ENCODE assay signal across 7 cellular contexts in genomic region chr19:30046522-30046921, GRCh38.
DNase-seq lines count a peak whose midpoint lies in the region; ATAC-seq, FAIRE-seq and TF ChIP-seq lines count a peak whose summit lies in the region.

No MANE protein-coding gene starts in this region.

- CTCF ChIA-PET in PC-9 (lab: Charles Lee), result no interaction called here

- H3K27ac ChIP-seq in PC-9, result no peak overlapping the region

- ATAC-seq in HG02610 (IDR thresholded peaks at IDR 0.05; ENCODE audit: unreplicated experiment), result peak; percentile 85

- no peak overlapping the region for H2AFZ ChIP-seq in PC-9

- H3F3A ChIP-seq in PC-9 (ENCODE audit: insufficient read depth, low read depth), result no peaks in the 10 kb centered on the region; the same call in 1 of the 2 replicates

- H3K4me2 ChIP-seq in PC-9, result no peak overlapping the region

- BruUV-seq in PC-9 (replicated peaks; lab: Mats Ljungman, UMichigan), result no TSS peak

- no peaks in the 10 kb centered on the region for H3K27me3 ChIP-seq in PC-9 (ENCODE audit: insufficient read depth, low read depth)

- no peaks in the 10 kb centered on the region for H3K4me1 ChIP-seq in PC-9 (replicated peaks; ENCODE audit: insufficient read depth)

- H3K4me3 ChIP-seq in PC-9, result no peak overlapping the region

- TF ChIP-seq POLR2A in GM12892 (IDR thresholded peaks at IDR 0.05; ENCODE audit: low read depth, low read length), result no peak

- FAIRE-seq in GM12892 (lab: Jason Lieb, UNC), result no peak

- no peaks in the 10 kb centered on the region for H3K9me2 ChIP-seq in PC-9 (ENCODE audit: insufficient read depth)

- no peak for DNase-seq in PC-9
- peak; percentile 54 for DNase-seq in kidney glomerular epithelial cell (lab: John Stamatoyannopoulos, UW)
- DNase-seq in GM12892 (ENCODE audit: insufficient read length), result no peak
- no peak for DNase-seq in stimulated activated CD4-positive, alpha-beta T cell treated with anti-CD3 and anti-CD28 coated beads, Interleukin-4, amount 100 ng/mL, for 1 hour
- DNase-seq in NK-92 (lab: John Stamatoyannopoulos, UW; ENCODE audit: unreplicated experiment), result no peak

- H4K20me1 ChIP-seq in PC-9 (ENCODE audit: insufficient read depth), result no peaks in the 10 kb centered on the region

- H3K36me3 ChIP-seq in PC-9 (ENCODE audit: low read depth), result no peaks in the 10 kb centered on the region

- H3K79me2 ChIP-seq in PC-9 (ENCODE audit: low read depth), result no peaks in the 10 kb centered on the region

- no peaks in the 10 kb centered on the region for H3K9me3 ChIP-seq in PC-9 (ENCODE audit: insufficient read depth, low read depth)

- POLR2A ChIA-PET in PC-9 (lab: Charles Lee; ENCODE audit: unreplicated experiment), result no interaction called here

- peak; percentile 72 for TF ChIP-seq CTCF in GM12874 (IDR thresholded peaks at IDR 0.05; ENCODE audit: insufficient read depth, low read depth, low read length)
- TF ChIP-seq CTCF in PC-9 (conservative IDR thresholded peaks at IDR 0.05), result peak; percentile 49

- intact Hi-C loops in PC-9 (cut with micrococcal nuclease; ENCODE audit: unreplicated experiment), result no loop called here
